Comparison of ENCODE assay signal across 14 cellular contexts in genomic region chr2:150125708-150126107, GRCh38.
DNase-seq lines count a peak whose midpoint lies in the region; ATAC-seq and TF ChIP-seq lines count a peak whose summit lies in the region.
"Had no signal": no experiment of that assay in that cellular context is flagged by ENCODE, and none has a peak within 500 bp of the region (broad histone marks: within the 10 kb centered on the region; RNA-seq: fewer than 3 reads in every experiment).

No MANE protein-coding gene starts in this region.

- DNase-seq in ELR (ENCODE audit: low read depth) (peak; percentile 90), NB4 (ENCODE audit: low read depth) (peak; percentile 56), epithelial cell of esophagus (ENCODE audit: low read depth) (peak; percentile 55), non-pigmented ciliary epithelial cell (ENCODE audit: low read depth) (peak; percentile 71), NCI-H2107 treated with DMSO at 0.1 percent for 48 hours (lab: John Stamatoyannopoulos, UW; ENCODE audit: unreplicated experiment) (no peak), DMS79 treated with DMSO at 0.1 percent for 48 hours (lab: John Stamatoyannopoulos, UW) (no peak), head of caudate nucleus (no peak)
- DNase-seq: activated B cell treated with CpG ODN at 0.5 μM for 24 hours; activated naive CD4-positive, alpha-beta T cell; DND-41; naive thymus-derived CD4-positive, alpha-beta T cell; NCI-H82 had no signal

- ATAC-seq in HG03280 (IDR thresholded peaks at IDR 0.05; ENCODE audit: unreplicated experiment): no peak
- ATAC-seq: naive thymus-derived CD4-positive, alpha-beta T cell had no signal

- no peak overlapping the region for H3K4me3 ChIP-seq in NB4 (ENCODE audit: low read depth, low read length)
- H3K4me3 ChIP-seq in epithelial cell of esophagus (ENCODE audit: low read length): no peak overlapping the region
- H3K4me3 ChIP-seq: vagina had no signal

- intact Hi-C loops in head of caudate nucleus (cut with DNase I): no loop called here

- TF ChIP-seq POLR2A in NB4 (IDR thresholded peaks at IDR 0.05; ENCODE audit: extremely low read depth, insufficient read length): no peak

- TF ChIP-seq CTCF in NB4 (IDR thresholded peaks at IDR 0.05; ENCODE audit: low read depth, low read length): no peak
- TF ChIP-seq CTCF in epithelial cell of esophagus (IDR thresholded peaks at IDR 0.05; ENCODE audit: insufficient read depth, low read depth, low read length, missing control alignments): no peak

Comparison
In these comparisons a context has a peak if more than half of its experiments do, and no peak if none do; other contexts are left out.
1. DNase-seq: peak in ELR (single experiment), NB4 (single experiment), epithelial cell of esophagus (single experiment) and non-pigmented ciliary epithelial cell (single experiment); none in NCI-H2107 treated with DMSO at 0.1 percent for 48 hours (single experiment), DMS79 treated with DMSO at 0.1 percent for 48 hours (single experiment) and head of caudate nucleus (0 of 42).